Comparison of ENCODE assay signal across 2 cellular contexts in the genomic region with DNA sequence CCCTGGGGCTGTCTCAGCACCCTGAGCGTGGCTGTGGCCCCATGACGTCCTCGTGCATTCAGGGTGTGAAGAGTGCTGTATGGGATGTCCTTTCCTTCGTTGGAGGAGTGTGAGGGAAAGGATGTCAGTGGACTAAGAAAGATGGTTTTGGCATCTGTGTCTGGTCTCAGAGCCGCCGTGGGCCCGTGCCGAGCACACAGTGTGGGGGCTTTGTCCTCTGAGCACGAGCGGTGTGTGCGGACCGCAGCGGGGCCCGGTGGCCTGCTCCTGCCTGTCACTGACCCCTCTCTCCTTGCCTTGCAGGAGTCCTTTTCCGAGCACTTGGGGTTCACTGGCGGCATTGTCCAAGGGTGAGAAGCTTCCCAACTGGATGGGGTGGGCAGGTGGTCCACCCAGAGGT.
TF ChIP-seq lines count a peak whose summit lies in the region.

No MANE protein-coding gene starts in this region.

TF ChIP-seq in GM23338, 12 proteins besides CTCF, POLR2A, EP300 and RAD21 (continues in another document):
- TF ChIP-seq STAT1 (IDR thresholded peaks at IDR 0.05; ENCODE audit: unreplicated experiment), result no peak
- TF ChIP-seq, protein P1, sequence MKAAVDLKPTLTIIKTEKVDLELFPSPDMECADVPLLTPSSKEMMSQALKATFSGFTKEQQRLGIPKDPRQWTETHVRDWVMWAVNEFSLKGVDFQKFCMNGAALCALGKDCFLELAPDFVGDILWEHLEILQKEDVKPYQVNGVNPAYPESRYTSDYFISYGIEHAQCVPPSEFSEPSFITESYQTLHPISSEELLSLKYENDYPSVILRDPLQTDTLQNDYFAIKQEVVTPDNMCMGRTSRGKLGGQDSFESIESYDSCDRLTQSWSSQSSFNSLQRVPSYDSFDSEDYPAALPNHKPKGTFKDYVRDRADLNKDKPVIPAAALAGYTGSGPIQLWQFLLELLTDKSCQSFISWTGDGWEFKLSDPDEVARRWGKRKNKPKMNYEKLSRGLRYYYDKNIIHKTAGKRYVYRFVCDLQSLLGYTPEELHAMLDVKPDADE (IDR thresholded peaks at IDR 0.05), result no peak
- TF ChIP-seq, protein P2, sequence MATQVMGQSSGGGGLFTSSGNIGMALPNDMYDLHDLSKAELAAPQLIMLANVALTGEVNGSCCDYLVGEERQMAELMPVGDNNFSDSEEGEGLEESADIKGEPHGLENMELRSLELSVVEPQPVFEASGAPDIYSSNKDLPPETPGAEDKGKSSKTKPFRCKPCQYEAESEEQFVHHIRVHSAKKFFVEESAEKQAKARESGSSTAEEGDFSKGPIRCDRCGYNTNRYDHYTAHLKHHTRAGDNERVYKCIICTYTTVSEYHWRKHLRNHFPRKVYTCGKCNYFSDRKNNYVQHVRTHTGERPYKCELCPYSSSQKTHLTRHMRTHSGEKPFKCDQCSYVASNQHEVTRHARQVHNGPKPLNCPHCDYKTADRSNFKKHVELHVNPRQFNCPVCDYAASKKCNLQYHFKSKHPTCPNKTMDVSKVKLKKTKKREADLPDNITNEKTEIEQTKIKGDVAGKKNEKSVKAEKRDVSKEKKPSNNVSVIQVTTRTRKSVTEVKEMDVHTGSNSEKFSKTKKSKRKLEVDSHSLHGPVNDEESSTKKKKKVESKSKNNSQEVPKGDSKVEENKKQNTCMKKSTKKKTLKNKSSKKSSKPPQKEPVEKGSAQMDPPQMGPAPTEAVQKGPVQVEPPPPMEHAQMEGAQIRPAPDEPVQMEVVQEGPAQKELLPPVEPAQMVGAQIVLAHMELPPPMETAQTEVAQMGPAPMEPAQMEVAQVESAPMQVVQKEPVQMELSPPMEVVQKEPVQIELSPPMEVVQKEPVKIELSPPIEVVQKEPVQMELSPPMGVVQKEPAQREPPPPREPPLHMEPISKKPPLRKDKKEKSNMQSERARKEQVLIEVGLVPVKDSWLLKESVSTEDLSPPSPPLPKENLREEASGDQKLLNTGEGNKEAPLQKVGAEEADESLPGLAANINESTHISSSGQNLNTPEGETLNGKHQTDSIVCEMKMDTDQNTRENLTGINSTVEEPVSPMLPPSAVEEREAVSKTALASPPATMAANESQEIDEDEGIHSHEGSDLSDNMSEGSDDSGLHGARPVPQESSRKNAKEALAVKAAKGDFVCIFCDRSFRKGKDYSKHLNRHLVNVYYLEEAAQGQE (IDR thresholded peaks at IDR 0.05; ENCODE audit: unreplicated experiment), result no peak
- no peak for TF ChIP-seq NANOG (IDR thresholded peaks at IDR 0.05; ENCODE audit: borderline replicate concordance)
- no peak for TF ChIP-seq JUNB (IDR thresholded peaks at IDR 0.05; ENCODE audit: unreplicated experiment)
- TF ChIP-seq EZH2phosphoT487 (IDR thresholded peaks at IDR 0.05; ENCODE audit: unreplicated experiment), result no peak
- TF ChIP-seq POLR2AphosphoS5 (IDR thresholded peaks at IDR 0.05; ENCODE audit: low read depth), result no peak
- no peak for TF ChIP-seq ZNF331 (CRISPR knock-in tag; IDR thresholded peaks at IDR 0.05; ENCODE audit: low read depth)
- no peak for TF ChIP-seq EZH2 (IDR thresholded peaks at IDR 0.05; ENCODE audit: low read depth, unreplicated experiment)
- TF ChIP-seq, protein P3, sequence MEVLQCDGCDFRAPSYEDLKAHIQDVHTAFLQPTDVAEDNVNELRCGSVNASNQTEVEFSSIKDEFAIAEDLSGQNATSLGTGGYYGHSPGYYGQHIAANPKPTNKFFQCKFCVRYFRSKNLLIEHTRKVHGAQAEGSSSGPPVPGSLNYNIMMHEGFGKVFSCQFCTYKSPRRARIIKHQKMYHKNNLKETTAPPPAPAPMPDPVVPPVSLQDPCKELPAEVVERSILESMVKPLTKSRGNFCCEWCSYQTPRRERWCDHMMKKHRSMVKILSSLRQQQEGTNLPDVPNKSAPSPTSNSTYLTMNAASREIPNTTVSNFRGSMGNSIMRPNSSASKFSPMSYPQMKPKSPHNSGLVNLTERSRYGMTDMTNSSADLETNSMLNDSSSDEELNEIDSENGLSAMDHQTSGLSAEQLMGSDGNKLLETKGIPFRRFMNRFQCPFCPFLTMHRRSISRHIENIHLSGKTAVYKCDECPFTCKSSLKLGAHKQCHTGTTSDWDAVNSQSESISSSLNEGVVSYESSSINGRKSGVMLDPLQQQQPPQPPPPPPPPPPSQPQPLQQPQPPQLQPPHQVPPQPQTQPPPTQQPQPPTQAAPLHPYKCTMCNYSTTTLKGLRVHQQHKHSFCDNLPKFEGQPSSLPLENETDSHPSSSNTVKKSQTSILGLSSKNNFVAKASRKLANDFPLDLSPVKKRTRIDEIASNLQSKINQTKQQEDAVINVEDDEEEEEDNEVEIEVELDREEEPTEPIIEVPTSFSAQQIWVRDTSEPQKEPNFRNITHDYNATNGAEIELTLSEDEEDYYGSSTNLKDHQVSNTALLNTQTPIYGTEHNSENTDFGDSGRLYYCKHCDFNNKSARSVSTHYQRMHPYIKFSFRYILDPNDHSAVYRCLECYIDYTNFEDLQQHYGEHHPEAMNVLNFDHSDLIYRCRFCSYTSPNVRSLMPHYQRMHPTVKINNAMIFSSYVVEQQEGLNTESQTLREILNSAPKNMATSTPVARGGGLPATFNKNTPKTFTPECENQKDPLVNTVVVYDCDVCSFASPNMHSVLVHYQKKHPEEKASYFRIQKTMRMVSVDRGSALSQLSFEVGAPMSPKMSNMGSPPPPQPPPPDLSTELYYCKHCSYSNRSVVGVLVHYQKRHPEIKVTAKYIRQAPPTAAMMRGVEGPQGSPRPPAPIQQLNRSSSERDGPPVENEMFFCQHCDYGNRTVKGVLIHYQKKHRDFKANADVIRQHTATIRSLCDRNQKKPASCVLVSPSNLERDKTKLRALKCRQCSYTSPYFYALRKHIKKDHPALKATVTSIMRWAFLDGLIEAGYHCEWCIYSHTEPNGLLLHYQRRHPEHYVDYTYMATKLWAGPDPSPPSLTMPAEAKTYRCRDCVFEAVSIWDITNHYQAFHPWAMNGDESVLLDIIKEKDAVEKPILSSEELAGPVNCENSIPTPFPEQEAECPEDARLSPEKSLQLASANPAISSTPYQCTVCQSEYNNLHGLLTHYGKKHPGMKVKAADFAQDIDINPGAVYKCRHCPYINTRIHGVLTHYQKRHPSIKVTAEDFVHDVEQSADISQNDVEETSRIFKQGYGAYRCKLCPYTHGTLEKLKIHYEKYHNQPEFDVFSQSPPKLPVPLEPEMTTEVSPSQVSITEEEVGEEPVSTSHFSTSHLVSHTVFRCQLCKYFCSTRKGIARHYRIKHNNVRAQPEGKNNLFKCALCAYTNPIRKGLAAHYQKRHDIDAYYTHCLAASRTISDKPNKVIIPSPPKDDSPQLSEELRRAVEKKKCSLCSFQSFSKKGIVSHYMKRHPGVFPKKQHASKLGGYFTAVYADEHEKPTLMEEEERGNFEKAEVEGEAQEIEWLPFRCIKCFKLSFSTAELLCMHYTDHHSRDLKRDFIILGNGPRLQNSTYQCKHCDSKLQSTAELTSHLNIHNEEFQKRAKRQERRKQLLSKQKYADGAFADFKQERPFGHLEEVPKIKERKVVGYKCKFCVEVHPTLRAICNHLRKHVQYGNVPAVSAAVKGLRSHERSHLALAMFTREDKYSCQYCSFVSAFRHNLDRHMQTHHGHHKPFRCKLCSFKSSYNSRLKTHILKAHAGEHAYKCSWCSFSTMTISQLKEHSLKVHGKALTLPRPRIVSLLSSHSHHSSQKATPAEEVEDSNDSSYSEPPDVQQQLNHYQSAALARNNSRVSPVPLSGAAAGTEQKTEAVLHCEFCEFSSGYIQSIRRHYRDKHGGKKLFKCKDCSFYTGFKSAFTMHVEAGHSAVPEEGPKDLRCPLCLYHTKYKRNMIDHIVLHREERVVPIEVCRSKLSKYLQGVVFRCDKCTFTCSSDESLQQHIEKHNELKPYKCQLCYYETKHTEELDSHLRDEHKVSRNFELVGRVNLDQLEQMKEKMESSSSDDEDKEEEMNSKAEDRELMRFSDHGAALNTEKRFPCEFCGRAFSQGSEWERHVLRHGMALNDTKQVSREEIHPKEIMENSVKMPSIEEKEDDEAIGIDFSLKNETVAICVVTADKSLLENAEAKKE (CRISPR knock-in tag; IDR thresholded peaks at IDR 0.05), result no peak

TF ChIP-seq in GM12878, 131 proteins besides CTCF, POLR2A, EP300 and RAD21:
- no peak for TF ChIP-seq EZH2 (IDR thresholded peaks at IDR 0.05; ENCODE audit: borderline replicate concordance, control insufficient read depth, low read depth, low read length)
- TF ChIP-seq, protein P4, sequence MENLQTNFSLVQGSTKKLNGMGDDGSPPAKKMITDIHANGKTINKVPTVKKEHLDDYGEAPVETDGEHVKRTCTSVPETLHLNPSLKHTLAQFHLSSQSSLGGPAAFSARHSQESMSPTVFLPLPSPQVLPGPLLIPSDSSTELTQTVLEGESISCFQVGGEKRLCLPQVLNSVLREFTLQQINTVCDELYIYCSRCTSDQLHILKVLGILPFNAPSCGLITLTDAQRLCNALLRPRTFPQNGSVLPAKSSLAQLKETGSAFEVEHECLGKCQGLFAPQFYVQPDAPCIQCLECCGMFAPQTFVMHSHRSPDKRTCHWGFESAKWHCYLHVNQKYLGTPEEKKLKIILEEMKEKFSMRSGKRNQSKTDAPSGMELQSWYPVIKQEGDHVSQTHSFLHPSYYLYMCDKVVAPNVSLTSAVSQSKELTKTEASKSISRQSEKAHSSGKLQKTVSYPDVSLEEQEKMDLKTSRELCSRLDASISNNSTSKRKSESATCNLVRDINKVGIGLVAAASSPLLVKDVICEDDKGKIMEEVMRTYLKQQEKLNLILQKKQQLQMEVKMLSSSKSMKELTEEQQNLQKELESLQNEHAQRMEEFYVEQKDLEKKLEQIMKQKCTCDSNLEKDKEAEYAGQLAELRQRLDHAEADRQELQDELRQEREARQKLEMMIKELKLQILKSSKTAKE (IDR thresholded peaks at IDR 0.05; ENCODE audit: low read depth, poor library complexity, severe bottlenecking), result no peak
- no peak for TF ChIP-seq YY1 (IDR thresholded peaks at IDR 0.05; ENCODE audit: low read depth, low read length)
- TF ChIP-seq NR2C1 (IDR thresholded peaks at IDR 0.05), result no peak
- TF ChIP-seq NR2F1 (conservative IDR thresholded peaks at IDR 0.05), result no peak
- TF ChIP-seq NRF1 (conservative IDR thresholded peaks at IDR 0.05; ENCODE audit: low read depth, low read length), result no peak
- TF ChIP-seq, protein P5, sequence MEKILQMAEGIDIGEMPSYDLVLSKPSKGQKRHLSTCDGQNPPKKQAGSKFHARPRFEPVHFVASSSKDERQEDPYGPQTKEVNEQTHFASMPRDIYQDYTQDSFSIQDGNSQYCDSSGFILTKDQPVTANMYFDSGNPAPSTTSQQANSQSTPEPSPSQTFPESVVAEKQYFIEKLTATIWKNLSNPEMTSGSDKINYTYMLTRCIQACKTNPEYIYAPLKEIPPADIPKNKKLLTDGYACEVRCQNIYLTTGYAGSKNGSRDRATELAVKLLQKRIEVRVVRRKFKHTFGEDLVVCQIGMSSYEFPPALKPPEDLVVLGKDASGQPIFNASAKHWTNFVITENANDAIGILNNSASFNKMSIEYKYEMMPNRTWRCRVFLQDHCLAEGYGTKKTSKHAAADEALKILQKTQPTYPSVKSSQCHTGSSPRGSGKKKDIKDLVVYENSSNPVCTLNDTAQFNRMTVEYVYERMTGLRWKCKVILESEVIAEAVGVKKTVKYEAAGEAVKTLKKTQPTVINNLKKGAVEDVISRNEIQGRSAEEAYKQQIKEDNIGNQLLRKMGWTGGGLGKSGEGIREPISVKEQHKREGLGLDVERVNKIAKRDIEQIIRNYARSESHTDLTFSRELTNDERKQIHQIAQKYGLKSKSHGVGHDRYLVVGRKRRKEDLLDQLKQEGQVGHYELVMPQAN (conservative IDR thresholded peaks at IDR 0.05), result no peak
- no peak for TF ChIP-seq RFX5 (IDR thresholded peaks at IDR 0.05; ENCODE audit: low read depth, low read length)
- no peak for TF ChIP-seq KDM1A (IDR thresholded peaks at IDR 0.05; ENCODE audit: borderline replicate concordance)
- TF ChIP-seq, protein P6, sequence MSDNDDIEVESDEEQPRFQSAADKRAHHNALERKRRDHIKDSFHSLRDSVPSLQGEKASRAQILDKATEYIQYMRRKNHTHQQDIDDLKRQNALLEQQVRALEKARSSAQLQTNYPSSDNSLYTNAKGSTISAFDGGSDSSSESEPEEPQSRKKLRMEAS (IDR thresholded peaks at IDR 0.05; ENCODE audit: low read depth, low read length), result no peak
- no peak for TF ChIP-seq ZNF622 (IDR thresholded peaks at IDR 0.05)
- TF ChIP-seq, protein P7, sequence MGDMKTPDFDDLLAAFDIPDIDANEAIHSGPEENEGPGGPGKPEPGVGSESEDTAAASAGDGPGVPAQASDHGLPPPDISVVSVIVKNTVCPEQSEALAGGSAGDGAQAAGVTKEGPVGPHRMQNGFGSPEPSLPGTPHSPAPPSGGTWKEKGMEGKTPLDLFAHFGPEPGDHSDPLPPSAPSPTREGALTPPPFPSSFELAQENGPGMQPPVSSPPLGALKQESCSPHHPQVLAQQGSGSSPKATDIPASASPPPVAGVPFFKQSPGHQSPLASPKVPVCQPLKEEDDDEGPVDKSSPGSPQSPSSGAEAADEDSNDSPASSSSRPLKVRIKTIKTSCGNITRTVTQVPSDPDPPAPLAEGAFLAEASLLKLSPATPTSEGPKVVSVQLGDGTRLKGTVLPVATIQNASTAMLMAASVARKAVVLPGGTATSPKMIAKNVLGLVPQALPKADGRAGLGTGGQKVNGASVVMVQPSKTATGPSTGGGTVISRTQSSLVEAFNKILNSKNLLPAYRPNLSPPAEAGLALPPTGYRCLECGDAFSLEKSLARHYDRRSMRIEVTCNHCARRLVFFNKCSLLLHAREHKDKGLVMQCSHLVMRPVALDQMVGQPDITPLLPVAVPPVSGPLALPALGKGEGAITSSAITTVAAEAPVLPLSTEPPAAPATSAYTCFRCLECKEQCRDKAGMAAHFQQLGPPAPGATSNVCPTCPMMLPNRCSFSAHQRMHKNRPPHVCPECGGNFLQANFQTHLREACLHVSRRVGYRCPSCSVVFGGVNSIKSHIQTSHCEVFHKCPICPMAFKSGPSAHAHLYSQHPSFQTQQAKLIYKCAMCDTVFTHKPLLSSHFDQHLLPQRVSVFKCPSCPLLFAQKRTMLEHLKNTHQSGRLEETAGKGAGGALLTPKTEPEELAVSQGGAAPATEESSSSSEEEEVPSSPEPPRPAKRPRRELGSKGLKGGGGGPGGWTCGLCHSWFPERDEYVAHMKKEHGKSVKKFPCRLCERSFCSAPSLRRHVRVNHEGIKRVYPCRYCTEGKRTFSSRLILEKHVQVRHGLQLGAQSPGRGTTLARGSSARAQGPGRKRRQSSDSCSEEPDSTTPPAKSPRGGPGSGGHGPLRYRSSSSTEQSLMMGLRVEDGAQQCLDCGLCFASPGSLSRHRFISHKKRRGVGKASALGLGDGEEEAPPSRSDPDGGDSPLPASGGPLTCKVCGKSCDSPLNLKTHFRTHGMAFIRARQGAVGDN (IDR thresholded peaks at IDR 0.05), result no peak
- TF ChIP-seq SRF (IDR thresholded peaks at IDR 0.05; ENCODE audit: low read depth in 2 of 2, low read length in 2 of 2), result no peak
